In genomic region chr20:8305449-8305978, GRCh38 we compare ENCODE assay signal across 8 cellular contexts.
A peak's percentile ranks its signal among the peaks of the same experiment; 100 is the strongest.
DNase-seq lines count a peak whose midpoint lies in the region; TF ChIP-seq lines count a peak whose summit lies in the region.

No MANE protein-coding gene starts in this region.

- no peak overlapping the region for H2BK5ac ChIP-seq in mesenchymal stem cell (ENCODE audit: low read depth, low read length, poor library complexity, severe bottlenecking)

- no peak overlapping the region for H2BK120ac ChIP-seq in mesenchymal stem cell (ENCODE audit: low read depth, low read length)

- TF ChIP-seq CTCF in HFFc6 (IDR thresholded peaks at IDR 0.05) (peak; percentile 92), WI38 (IDR thresholded peaks at IDR 0.05; ENCODE audit: low read depth, low read length) (peak; percentile 65), choroid plexus epithelial cell (conservative IDR thresholded peaks at IDR 0.05; ENCODE audit: low read depth, low read length) (peak; percentile 85)

- H3K4me1 Mint-ChIP-seq in HFFc6 (ENCODE audit: low read depth): peaks cover 9% of the 10 kb centered on the region

- H3K9ac ChIP-seq in mesenchymal stem cell (ENCODE audit: low read length): no peak overlapping the region

- WGBS in mesenchymal stem cell: 45% methylated on average over 10 of the region's 11 CpGs

- no peak overlapping the region for H2BK15ac ChIP-seq in mesenchymal stem cell (ENCODE audit: low read depth, poor library complexity, severe bottlenecking)

- H3K36me3 ChIP-seq in mesenchymal stem cell (ENCODE audit: control insufficient read depth in 1 of 2, insufficient read depth in 2 of 2, low read depth in 1 of 2, low read length in 2 of 2): no peaks in the 10 kb centered on the region

- peaks cover 1% of the 10 kb centered on the region for H3K4me1 ChIP-seq in mesenchymal stem cell (ENCODE audit: control insufficient read depth, insufficient read depth, low read depth, low read length)

- H4K91ac ChIP-seq in mesenchymal stem cell (ENCODE audit: low read length): no peak overlapping the region

- no peak overlapping the region for H3K23ac ChIP-seq in mesenchymal stem cell (ENCODE audit: low read length in 2 of 2)

- no peak overlapping the region for H3K4me3 Mint-ChIP-seq in HFFc6

- no peaks in the 10 kb centered on the region for H3K9me3 ChIP-seq in mesenchymal stem cell (ENCODE audit: control insufficient read depth, low read length)

- H3K14ac ChIP-seq in mesenchymal stem cell (ENCODE audit: low read length in 2 of 2): no peak overlapping the region

- H3K4me3 ChIP-seq in WI38 (ENCODE audit: low read depth, low read length): no peak overlapping the region
- H3K4me3 ChIP-seq in choroid plexus epithelial cell (ENCODE audit: low read depth, low read length): no peak overlapping the region
- H3K4me3 ChIP-seq in mesenchymal stem cell (ENCODE audit: insufficient read depth in 1 of 2, low read depth in 1 of 2, low read length in 2 of 2): no peak overlapping the region

- no peak overlapping the region for H2AK5ac ChIP-seq in mesenchymal stem cell (ENCODE audit: low read length, severe bottlenecking)

- no peak overlapping the region for H2BK12ac ChIP-seq in mesenchymal stem cell (ENCODE audit: low read length in 2 of 2)

- H3K27me3 ChIP-seq in mesenchymal stem cell (ENCODE audit: control insufficient read depth in 1 of 2, insufficient read depth in 1 of 2, low read length in 2 of 2): no peaks in the 10 kb centered on the region

- no peak overlapping the region for H3K27ac ChIP-seq in mesenchymal stem cell (ENCODE audit: low read length, poor library complexity, severe bottlenecking)

- no peaks in the 10 kb centered on the region for H3K79me1 ChIP-seq in mesenchymal stem cell (replicated peaks; ENCODE audit: low read length, poor library complexity, severe bottlenecking)

- H3K27me3 Mint-ChIP-seq in HFFc6 (ENCODE audit: insufficient read depth): no peaks in the 10 kb centered on the region

- H3K4ac ChIP-seq in mesenchymal stem cell (ENCODE audit: low read depth in 1 of 2, low read length in 2 of 2): no peak overlapping the region

- H3K36me3 Mint-ChIP-seq in HFFc6 (ENCODE audit: low read depth): no peaks in the 10 kb centered on the region

- DNase-seq in NCI-H2196 (lab: John Stamatoyannopoulos, UW; ENCODE audit: unreplicated experiment) (peak; percentile 40), NCI-H2196 treated with DMSO at 0.1 percent for 48 hours (lab: John Stamatoyannopoulos, UW; ENCODE audit: unreplicated experiment) (no peak), HFFc6 (peak; percentile 15), NAMALWA (ENCODE audit: low spot score) (peak; percentile 85), choroid plexus epithelial cell (ENCODE audit: low read depth) (peak; percentile 61), mesenchymal stem cell (peak; percentile 27)
- DNase-seq in stimulated activated naive CD4-positive, alpha-beta T cell (lab: John Stamatoyannopoulos, UW): peak; percentile 25 to 78 (median 58)

- no peak overlapping the region for H2AFZ ChIP-seq in mesenchymal stem cell (ENCODE audit: low read depth, low read length)

- H3K4me2 ChIP-seq in mesenchymal stem cell (ENCODE audit: low read length, poor library complexity, severe bottlenecking): no peak overlapping the region

- no peaks in the 10 kb centered on the region for H3K9me3 Mint-ChIP-seq in HFFc6

- H3K27ac Mint-ChIP-seq in HFFc6: no peak overlapping the region

- no peak overlapping the region for H3K18ac ChIP-seq in mesenchymal stem cell (ENCODE audit: low read depth in 1 of 2, low read length in 2 of 2)

- H4K8ac ChIP-seq in mesenchymal stem cell (ENCODE audit: low read length): no peak overlapping the region
